ENCODE assay signal across 4 cellular contexts in genomic region chr3:14783480-14784086, GRCh38.
TF ChIP-seq lines count a peak whose summit lies in the region.

No MANE protein-coding gene starts in this region.

TF ChIP-seq in SK-N-SH, 30 proteins besides CTCF, POLR2A, EP300 and RAD21:
- TF ChIP-seq GATA2 (CRISPR knock-in tag; IDR thresholded peaks at IDR 0.05) (peak; percentile 63; the same call in 1 of the 2 replicates), USF2 (IDR thresholded peaks at IDR 0.05; ENCODE audit: borderline replicate concordance, low read depth, low read length) (no peak), TEAD4 (IDR thresholded peaks at IDR 0.05; ENCODE audit: borderline replicate concordance, insufficient read depth) (no peak), IRF3 (IDR thresholded peaks at IDR 0.05; ENCODE audit: low read depth, low read length) (no peak), RFX5 (IDR thresholded peaks at IDR 0.05; ENCODE audit: low read length) (no peak)

TF ChIP-seq in SK-N-SH treated with all-trans-retinoic acid at 6 μM for 48 hours, 23 proteins besides CTCF, POLR2A, EP300 and RAD21:
- no peak for TF ChIP-seq GLIS3 (CRISPR knock-in tag; IDR thresholded peaks at IDR 0.05)
- no peak for TF ChIP-seq ARNTL (CRISPR knock-in tag; IDR thresholded peaks at IDR 0.05; ENCODE audit: borderline replicate concordance, low read depth)
- no peak for TF ChIP-seq TOX (CRISPR knock-in tag; IDR thresholded peaks at IDR 0.05; ENCODE audit: borderline replicate concordance)
- no peak for TF ChIP-seq SNAI2 (CRISPR knock-in tag; IDR thresholded peaks at IDR 0.05)
- TF ChIP-seq RARB (CRISPR knock-in tag; IDR thresholded peaks at IDR 0.05), result no peak
- no peak for TF ChIP-seq ISL1 (CRISPR knock-in tag; IDR thresholded peaks at IDR 0.05)
- no peak for TF ChIP-seq CREB5 (CRISPR knock-in tag; IDR thresholded peaks at IDR 0.05; ENCODE audit: low read depth)
- TF ChIP-seq CSRNP3 (CRISPR knock-in tag; IDR thresholded peaks at IDR 0.05), result no peak
- no peak for TF ChIP-seq ZFP30 (CRISPR knock-in tag; IDR thresholded peaks at IDR 0.05)
- TF ChIP-seq ZC3H10 (CRISPR knock-in tag; IDR thresholded peaks at IDR 0.05), result no peak
- no peak for TF ChIP-seq TCF4 (CRISPR knock-in tag; IDR thresholded peaks at IDR 0.05; ENCODE audit: borderline replicate concordance)

TF ChIP-seq in H1, 55 proteins besides CTCF, POLR2A, EP300 and RAD21 (continues in another document):
- TF ChIP-seq ATF3 (IDR thresholded peaks at IDR 0.05; ENCODE audit: insufficient read depth, low read depth, low read length) (no peak), RFX5 (IDR thresholded peaks at IDR 0.05; ENCODE audit: borderline replicate concordance, low read depth, low read length) (no peak), HDAC6 (IDR thresholded peaks at IDR 0.05; ENCODE audit: low read depth, low read length) (no peak), RBBP5 (IDR thresholded peaks at IDR 0.05; ENCODE audit: borderline replicate concordance, low read depth, low read length) (no peak), USF2 (IDR thresholded peaks at IDR 0.05; ENCODE audit: low read length) (no peak), CHD2 (IDR thresholded peaks at IDR 0.05; ENCODE audit: low read length) (no peak), BCL11A (IDR thresholded peaks at IDR 0.05; ENCODE audit: low read depth in 2 of 2, low read length in 2 of 2) (no peak), CBX5 (IDR thresholded peaks at IDR 0.05; ENCODE audit: low read depth, low read length) (no peak), TBP (IDR thresholded peaks at IDR 0.05; ENCODE audit: low read depth, low read length) (no peak), CHD7 (IDR thresholded peaks at IDR 0.05; ENCODE audit: insufficient replicate concordance, low read length) (no peak), CTBP2 (IDR thresholded peaks at IDR 0.05; ENCODE audit: borderline replicate concordance, insufficient read depth, insufficient read length, low read length) (no peak)

TF ChIP-seq in HepG2, 621 proteins besides CTCF, POLR2A, EP300 and RAD21:
- TF ChIP-seq STAT5B (CRISPR knock-in tag; IDR thresholded peaks at IDR 0.05), result no peak
- TF ChIP-seq SNAPC4 (CRISPR knock-in tag; IDR thresholded peaks at IDR 0.05), result no peak
- 0 out of 2 replicates have a peak, but pooled peaks have one; percentile 17 for TF ChIP-seq FOXJ3 (CRISPR knock-in tag; IDR thresholded peaks at IDR 0.05; ENCODE audit: borderline replicate concordance)
- TF ChIP-seq ZBTB10 (CRISPR knock-in tag; IDR thresholded peaks at IDR 0.05; ENCODE audit: borderline replicate concordance), result peak; percentile 51; the same call in 1 of the 2 replicates
- peak; percentile 86 for TF ChIP-seq ZNF629 (CRISPR knock-in tag; conservative IDR thresholded peaks at IDR 0.05)
- TF ChIP-seq ZBTB39 (CRISPR knock-in tag; IDR thresholded peaks at IDR 0.05), result no peak
- TF ChIP-seq HINFP (CRISPR knock-in tag; IDR thresholded peaks at IDR 0.05; ENCODE audit: low read depth), result no peak
- TF ChIP-seq MXD4 (CRISPR knock-in tag; IDR thresholded peaks at IDR 0.05), result no peak
- TF ChIP-seq PAXIP1 (CRISPR knock-in tag; conservative IDR thresholded peaks at IDR 0.05), result peak; percentile 63
- TF ChIP-seq MTERF4 (CRISPR knock-in tag; IDR thresholded peaks at IDR 0.05), result no peak
- peak; percentile 38; the same call in 1 of the 2 replicates for TF ChIP-seq HNF4A (CRISPR knock-in tag; IDR thresholded peaks at IDR 0.05)
- no peak for TF ChIP-seq TOPORS (CRISPR knock-in tag; IDR thresholded peaks at IDR 0.05)
- peak; percentile 41; the same call in 1 of the 2 replicates for TF ChIP-seq FOXP4 (CRISPR knock-in tag; IDR thresholded peaks at IDR 0.05)
- no peak for TF ChIP-seq PRDM15 (CRISPR knock-in tag; IDR thresholded peaks at IDR 0.05)
- no peak for TF ChIP-seq ZSCAN31 (CRISPR knock-in tag; IDR thresholded peaks at IDR 0.05; ENCODE audit: low read depth)
- TF ChIP-seq ZFX (CRISPR knock-in tag; IDR thresholded peaks at IDR 0.05; ENCODE audit: low read depth), result peak; percentile 32; the same call in 1 of the 2 replicates
